Comparison of ENCODE assay signal across 1 cellular context in genomic region chr9:92669890-92670708, GRCh38.
TF ChIP-seq lines count a peak whose summit lies in the region.

A gene with protein sequence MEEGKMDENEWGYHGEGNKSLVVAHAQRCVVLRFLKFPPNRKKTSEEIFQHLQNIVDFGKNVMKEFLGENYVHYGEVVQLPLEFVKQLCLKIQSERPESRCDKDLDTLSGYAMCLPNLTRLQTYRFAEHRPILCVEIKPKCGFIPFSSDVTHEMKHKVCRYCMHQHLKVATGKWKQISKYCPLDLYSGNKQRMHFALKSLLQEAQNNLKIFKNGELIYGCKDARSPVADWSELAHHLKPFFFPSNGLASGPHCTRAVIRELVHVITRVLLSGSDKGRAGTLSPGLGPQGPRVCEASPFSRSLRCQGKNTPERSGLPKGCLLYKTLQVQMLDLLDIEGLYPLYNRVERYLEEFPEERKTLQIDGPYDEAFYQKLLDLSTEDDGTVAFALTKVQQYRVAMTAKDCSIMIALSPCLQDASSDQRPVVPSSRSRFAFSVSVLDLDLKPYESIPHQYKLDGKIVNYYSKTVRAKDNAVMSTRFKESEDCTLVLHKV (minus strand): TSS chr9:92670131. CDS start chr9:92669988, 143 bp downstream.

TF ChIP-seq in HepG2, 621 proteins besides CTCF, POLR2A, EP300 and RAD21 (continued from another document and continues in another):
- TF ChIP-seq ZSCAN25 (CRISPR knock-in tag; IDR thresholded peaks at IDR 0.05) (0 out of 2 replicates have a peak, but pooled peaks have one; percentile 50), ZFP41 (CRISPR knock-in tag; IDR thresholded peaks at IDR 0.05; ENCODE audit: borderline replicate concordance) (no peak), DPF2 (CRISPR knock-in tag; IDR thresholded peaks at IDR 0.05; ENCODE audit: borderline replicate concordance, low read depth) (no peak), ZNF256 (CRISPR knock-in tag; conservative IDR thresholded peaks at IDR 0.05) (no peak), ZNF704 (CRISPR knock-in tag; IDR thresholded peaks at IDR 0.05; ENCODE audit: borderline replicate concordance) (no peak), PITX1 (CRISPR knock-in tag; IDR thresholded peaks at IDR 0.05) (no peak), IKZF4 (CRISPR knock-in tag; IDR thresholded peaks at IDR 0.05; ENCODE audit: borderline replicate concordance, low read depth, not compliant biosample characterization) (peak; percentile 68), KDM2A (CRISPR knock-in tag; IDR thresholded peaks at IDR 0.05; ENCODE audit: borderline replicate concordance, low read depth) (peak; percentile 91), ERF (CRISPR knock-in tag; IDR thresholded peaks at IDR 0.05) (peak; percentile 91), ZNF24 (IDR thresholded peaks at IDR 0.05) (no peak), ZNF143 (CRISPR knock-in tag; IDR thresholded peaks at IDR 0.05) (peak; percentile 83), RBFOX2 (IDR thresholded peaks at IDR 0.05; ENCODE audit: low read depth, low read length) (peak; percentile 87), EED (CRISPR knock-in tag; IDR thresholded peaks at IDR 0.05) (peak; percentile 86; the same call in 1 of the 2 replicates), RORA (CRISPR knock-in tag; IDR thresholded peaks at IDR 0.05) (no peak), ATAD3A (CRISPR knock-in tag; IDR thresholded peaks at IDR 0.05) (no peak), ZEB1 (IDR thresholded peaks at IDR 0.05; ENCODE audit: insufficient replicate concordance, low read depth) (no peak), PAWR (CRISPR knock-in tag; IDR thresholded peaks at IDR 0.05; ENCODE audit: borderline replicate concordance) (no peak), ZFP82 (CRISPR knock-in tag; IDR thresholded peaks at IDR 0.05; ENCODE audit: borderline replicate concordance) (no peak), ZBTB21 (CRISPR knock-in tag; IDR thresholded peaks at IDR 0.05) (peak; percentile 81), HOXA3 (CRISPR knock-in tag; IDR thresholded peaks at IDR 0.05) (peak; percentile 100), ZNF263 (CRISPR knock-in tag; IDR thresholded peaks at IDR 0.05) (no peak), NR2F1 (CRISPR knock-in tag; IDR thresholded peaks at IDR 0.05) (no peak), ZSCAN30 (CRISPR knock-in tag; IDR thresholded peaks at IDR 0.05) (no peak), SKI (IDR thresholded peaks at IDR 0.05; ENCODE audit: partially characterized antibody) (peak; percentile 63), PAX8 (CRISPR knock-in tag; IDR thresholded peaks at IDR 0.05; ENCODE audit: borderline replicate concordance) (no peak), CHD2 (IDR thresholded peaks at IDR 0.05; ENCODE audit: low read depth, low read length) (0 out of 2 replicates have a peak, but pooled peaks have one; percentile 39), ZNF350 (CRISPR knock-in tag; IDR thresholded peaks at IDR 0.05; ENCODE audit: borderline replicate concordance, low read depth) (peak; percentile 60; the same call in 1 of the 2 replicates), ZFY (CRISPR knock-in tag; IDR thresholded peaks at IDR 0.05) (peak; percentile 84), CENPT (CRISPR knock-in tag; IDR thresholded peaks at IDR 0.05; ENCODE audit: low read depth) (no peak), ARNT2 (CRISPR knock-in tag; IDR thresholded peaks at IDR 0.05; ENCODE audit: low read depth) (peak; percentile 86), ARID2 (CRISPR knock-in tag; IDR thresholded peaks at IDR 0.05; ENCODE audit: borderline replicate concordance) (no peak), SMC3 (IDR thresholded peaks at IDR 0.05; ENCODE audit: low read length) (no peak), ZNF639 (CRISPR knock-in tag; conservative IDR thresholded peaks at IDR 0.05) (peak; percentile 77), GFI1 (CRISPR knock-in tag; IDR thresholded peaks at IDR 0.05; ENCODE audit: borderline replicate concordance) (no peak), TMF1 (CRISPR knock-in tag; IDR thresholded peaks at IDR 0.05; ENCODE audit: low read depth) (no peak), SRSF9 (IDR thresholded peaks at IDR 0.05; ENCODE audit: borderline replicate concordance, insufficient read depth, low read depth, low read length, poor library complexity, severe bottlenecking) (no peak), HOXD1 (CRISPR knock-in tag; IDR thresholded peaks at IDR 0.05) (peak; percentile 54; the same call in 1 of the 2 replicates), MBD4 (IDR thresholded peaks at IDR 0.05; ENCODE audit: borderline replicate concordance, low read length) (no peak), IRF2 (CRISPR knock-in tag; IDR thresholded peaks at IDR 0.05) (peak; percentile 65; the same call in 1 of the 2 replicates), U2AF2 (IDR thresholded peaks at IDR 0.05; ENCODE audit: low read depth, low read length) (no peak), ZC3H4 (CRISPR knock-in tag; IDR thresholded peaks at IDR 0.05; ENCODE audit: borderline replicate concordance) (no peak), ZNF816 (CRISPR knock-in tag; IDR thresholded peaks at IDR 0.05; ENCODE audit: borderline replicate concordance) (no peak), ZNF549 (CRISPR knock-in tag; IDR thresholded peaks at IDR 0.05) (no peak), NKX3-1 (CRISPR knock-in tag; IDR thresholded peaks at IDR 0.05) (no peak), ZNF615 (CRISPR knock-in tag; IDR thresholded peaks at IDR 0.05; ENCODE audit: borderline replicate concordance) (no peak; the same call in 1 of the 2 replicates), CEBPG (CRISPR knock-in tag; IDR thresholded peaks at IDR 0.05) (peak; percentile 29; the same call in 1 of the 2 replicates), RFXAP (CRISPR knock-in tag; IDR thresholded peaks at IDR 0.05; ENCODE audit: borderline replicate concordance) (no peak)
- TF ChIP-seq, protein P1, sequence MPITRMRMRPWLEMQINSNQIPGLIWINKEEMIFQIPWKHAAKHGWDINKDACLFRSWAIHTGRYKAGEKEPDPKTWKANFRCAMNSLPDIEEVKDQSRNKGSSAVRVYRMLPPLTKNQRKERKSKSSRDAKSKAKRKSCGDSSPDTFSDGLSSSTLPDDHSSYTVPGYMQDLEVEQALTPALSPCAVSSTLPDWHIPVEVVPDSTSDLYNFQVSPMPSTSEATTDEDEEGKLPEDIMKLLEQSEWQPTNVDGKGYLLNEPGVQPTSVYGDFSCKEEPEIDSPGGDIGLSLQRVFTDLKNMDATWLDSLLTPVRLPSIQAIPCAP (CRISPR knock-in tag; IDR thresholded peaks at IDR 0.05; ENCODE audit: low read depth) = no peak
- TF ChIP-seq, protein P2, sequence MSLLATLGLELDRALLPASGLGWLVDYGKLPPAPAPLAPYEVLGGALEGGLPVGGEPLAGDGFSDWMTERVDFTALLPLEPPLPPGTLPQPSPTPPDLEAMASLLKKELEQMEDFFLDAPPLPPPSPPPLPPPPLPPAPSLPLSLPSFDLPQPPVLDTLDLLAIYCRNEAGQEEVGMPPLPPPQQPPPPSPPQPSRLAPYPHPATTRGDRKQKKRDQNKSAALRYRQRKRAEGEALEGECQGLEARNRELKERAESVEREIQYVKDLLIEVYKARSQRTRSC (CRISPR knock-in tag; IDR thresholded peaks at IDR 0.05; ENCODE audit: low read depth) = no peak
- TF ChIP-seq, protein P3, sequence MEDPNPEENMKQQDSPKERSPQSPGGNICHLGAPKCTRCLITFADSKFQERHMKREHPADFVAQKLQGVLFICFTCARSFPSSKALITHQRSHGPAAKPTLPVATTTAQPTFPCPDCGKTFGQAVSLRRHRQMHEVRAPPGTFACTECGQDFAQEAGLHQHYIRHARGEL (CRISPR knock-in tag; IDR thresholded peaks at IDR 0.05) = no peak
- TF ChIP-seq, protein P4, sequence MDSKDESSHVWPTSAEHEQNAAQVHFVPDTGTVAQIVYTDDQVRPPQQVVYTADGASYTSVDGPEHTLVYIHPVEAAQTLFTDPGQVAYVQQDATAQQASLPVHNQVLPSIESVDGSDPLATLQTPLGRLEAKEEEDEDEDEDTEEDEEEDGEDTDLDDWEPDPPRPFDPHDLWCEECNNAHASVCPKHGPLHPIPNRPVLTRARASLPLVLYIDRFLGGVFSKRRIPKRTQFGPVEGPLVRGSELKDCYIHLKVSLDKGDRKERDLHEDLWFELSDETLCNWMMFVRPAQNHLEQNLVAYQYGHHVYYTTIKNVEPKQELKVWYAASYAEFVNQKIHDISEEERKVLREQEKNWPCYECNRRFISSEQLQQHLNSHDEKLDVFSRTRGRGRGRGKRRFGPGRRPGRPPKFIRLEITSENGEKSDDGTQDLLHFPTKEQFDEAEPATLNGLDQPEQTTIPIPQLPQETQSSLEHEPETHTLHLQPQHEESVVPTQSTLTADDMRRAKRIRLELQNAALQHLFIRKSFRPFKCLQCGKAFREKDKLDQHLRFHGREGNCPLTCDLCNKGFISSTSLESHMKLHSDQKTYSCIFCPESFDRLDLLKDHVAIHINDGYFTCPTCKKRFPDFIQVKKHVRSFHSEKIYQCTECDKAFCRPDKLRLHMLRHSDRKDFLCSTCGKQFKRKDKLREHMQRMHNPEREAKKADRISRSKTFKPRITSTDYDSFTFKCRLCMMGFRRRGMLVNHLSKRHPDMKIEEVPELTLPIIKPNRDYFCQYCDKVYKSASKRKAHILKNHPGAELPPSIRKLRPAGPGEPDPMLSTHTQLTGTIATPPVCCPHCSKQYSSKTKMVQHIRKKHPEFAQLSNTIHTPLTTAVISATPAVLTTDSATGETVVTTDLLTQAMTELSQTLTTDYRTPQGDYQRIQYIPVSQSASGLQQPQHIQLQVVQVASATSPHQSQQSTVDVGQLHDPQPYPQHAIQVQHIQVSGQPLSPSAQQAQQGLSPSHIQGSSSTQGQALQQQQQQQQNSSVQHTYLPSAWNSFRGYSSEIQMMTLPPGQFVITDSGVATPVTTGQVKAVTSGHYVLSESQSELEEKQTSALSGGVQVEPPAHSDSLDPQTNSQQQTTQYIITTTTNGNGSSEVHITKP (CRISPR knock-in tag; IDR thresholded peaks at IDR 0.05; ENCODE audit: low read depth) = peak; percentile 58; the same call in 1 of the 2 replicates
- TF ChIP-seq, protein P5, sequence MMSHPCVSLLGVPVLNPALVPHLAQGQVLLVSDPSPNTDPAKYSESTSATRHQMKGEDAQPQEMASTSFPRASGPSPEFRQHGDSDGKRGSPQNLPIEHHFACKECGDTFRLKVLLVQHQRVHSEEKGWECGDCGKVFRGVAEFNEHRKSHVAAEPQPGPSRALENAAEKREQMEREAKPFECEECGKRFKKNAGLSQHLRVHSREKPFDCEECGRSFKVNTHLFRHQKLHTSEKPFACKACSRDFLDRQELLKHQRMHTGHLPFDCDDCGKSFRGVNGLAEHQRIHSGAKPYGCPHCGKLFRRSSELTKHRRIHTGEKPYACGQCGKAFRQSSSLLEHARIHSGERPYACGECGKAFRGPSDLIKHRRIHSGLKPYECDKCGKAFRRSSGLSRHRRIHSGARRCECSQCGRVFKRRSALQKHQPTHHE (CRISPR knock-in tag; IDR thresholded peaks at IDR 0.05; ENCODE audit: borderline replicate concordance) = no peak; the same call in 1 of the 2 replicates
- TF ChIP-seq, protein P6, sequence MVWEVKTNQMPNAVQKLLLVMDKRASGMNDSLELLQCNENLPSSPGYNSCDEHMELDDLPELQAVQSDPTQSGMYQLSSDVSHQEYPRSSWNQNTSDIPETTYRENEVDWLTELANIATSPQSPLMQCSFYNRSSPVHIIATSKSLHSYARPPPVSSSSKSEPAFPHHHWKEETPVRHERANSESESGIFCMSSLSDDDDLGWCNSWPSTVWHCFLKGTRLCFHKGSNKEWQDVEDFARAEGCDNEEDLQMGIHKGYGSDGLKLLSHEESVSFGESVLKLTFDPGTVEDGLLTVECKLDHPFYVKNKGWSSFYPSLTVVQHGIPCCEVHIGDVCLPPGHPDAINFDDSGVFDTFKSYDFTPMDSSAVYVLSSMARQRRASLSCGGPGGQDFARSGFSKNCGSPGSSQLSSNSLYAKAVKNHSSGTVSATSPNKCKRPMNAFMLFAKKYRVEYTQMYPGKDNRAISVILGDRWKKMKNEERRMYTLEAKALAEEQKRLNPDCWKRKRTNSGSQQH (CRISPR knock-in tag; IDR thresholded peaks at IDR 0.05; ENCODE audit: low read depth) = peak; percentile 74; the same call in 1 of the 2 replicates
